ENCODE assay signal across 1 cellular context in the genomic region with DNA sequence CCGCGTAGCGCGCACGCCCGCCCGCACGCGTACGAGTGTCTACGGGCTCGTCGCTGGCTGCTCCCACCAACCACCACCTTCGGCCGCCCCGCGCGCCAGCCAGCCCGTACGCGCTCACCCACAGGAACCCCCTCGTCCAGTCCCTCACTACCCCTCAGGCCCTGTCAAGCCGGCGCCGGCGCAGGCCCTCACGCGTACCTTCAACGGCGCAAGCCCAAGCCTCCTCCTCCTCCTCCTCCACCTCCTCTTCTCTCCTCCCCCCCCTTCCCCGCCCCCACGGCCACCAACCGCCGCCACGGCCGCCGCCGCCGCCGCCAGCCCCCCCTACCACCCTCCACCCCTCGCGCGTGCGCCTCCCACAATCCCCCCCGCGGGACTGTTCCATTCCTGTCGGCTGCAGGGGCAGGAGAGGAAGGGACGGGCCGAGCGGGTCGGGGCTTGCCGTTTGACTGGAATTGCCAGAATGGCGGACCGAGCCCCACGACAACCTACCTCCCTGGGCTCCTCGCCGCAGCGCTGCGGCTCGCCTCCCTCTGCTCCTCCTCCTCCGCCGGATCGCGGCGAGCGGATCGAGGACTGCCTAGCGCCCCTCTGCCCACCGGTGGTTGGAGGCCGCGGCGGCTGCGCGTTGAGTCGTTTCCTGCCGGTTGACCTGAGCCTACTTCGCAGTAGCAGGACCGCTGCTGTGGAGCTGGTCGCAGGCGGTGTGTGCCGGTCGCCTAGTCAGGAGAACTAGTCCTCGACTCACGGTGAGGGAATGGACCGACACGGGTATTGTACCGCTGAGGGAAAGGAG.
TF ChIP-seq lines count a peak whose summit lies in the region.

A gene with protein sequence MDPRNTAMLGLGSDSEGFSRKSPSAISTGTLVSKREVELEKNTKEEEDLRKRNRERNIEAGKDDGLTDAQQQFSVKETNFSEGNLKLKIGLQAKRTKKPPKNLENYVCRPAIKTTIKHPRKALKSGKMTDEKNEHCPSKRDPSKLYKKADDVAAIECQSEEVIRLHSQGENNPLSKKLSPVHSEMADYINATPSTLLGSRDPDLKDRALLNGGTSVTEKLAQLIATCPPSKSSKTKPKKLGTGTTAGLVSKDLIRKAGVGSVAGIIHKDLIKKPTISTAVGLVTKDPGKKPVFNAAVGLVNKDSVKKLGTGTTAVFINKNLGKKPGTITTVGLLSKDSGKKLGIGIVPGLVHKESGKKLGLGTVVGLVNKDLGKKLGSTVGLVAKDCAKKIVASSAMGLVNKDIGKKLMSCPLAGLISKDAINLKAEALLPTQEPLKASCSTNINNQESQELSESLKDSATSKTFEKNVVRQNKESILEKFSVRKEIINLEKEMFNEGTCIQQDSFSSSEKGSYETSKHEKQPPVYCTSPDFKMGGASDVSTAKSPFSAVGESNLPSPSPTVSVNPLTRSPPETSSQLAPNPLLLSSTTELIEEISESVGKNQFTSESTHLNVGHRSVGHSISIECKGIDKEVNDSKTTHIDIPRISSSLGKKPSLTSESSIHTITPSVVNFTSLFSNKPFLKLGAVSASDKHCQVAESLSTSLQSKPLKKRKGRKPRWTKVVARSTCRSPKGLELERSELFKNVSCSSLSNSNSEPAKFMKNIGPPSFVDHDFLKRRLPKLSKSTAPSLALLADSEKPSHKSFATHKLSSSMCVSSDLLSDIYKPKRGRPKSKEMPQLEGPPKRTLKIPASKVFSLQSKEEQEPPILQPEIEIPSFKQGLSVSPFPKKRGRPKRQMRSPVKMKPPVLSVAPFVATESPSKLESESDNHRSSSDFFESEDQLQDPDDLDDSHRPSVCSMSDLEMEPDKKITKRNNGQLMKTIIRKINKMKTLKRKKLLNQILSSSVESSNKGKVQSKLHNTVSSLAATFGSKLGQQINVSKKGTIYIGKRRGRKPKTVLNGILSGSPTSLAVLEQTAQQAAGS (N-terminal part only) (minus strand): TSS at position 223 of the 796 bp plus-strand sequence. CDS start 41,284 bp downstream, outside the sequence.

TF ChIP-seq in K562, 482 proteins besides CTCF, POLR2A, EP300 and RAD21 (continued from another document and continues in another):
- 0 out of 2 replicates have a peak, but pooled peaks have one; percentile 14 for TF ChIP-seq JUN (IDR thresholded peaks at IDR 0.05; ENCODE audit: borderline replicate concordance, low read depth, low read length)
- peak; percentile 80 for TF ChIP-seq JUN (CRISPR knock-in tag; IDR thresholded peaks at IDR 0.05; ENCODE audit: borderline replicate concordance)
- TF ChIP-seq NBN (IDR thresholded peaks at IDR 0.05; ENCODE audit: low read depth), result peak; percentile 70; the same call in 1 of the 2 replicates
- TF ChIP-seq, protein P1, sequence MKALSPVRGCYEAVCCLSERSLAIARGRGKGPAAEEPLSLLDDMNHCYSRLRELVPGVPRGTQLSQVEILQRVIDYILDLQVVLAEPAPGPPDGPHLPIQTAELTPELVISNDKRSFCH (CRISPR knock-in tag; IDR thresholded peaks at IDR 0.05), result no peak
- TF ChIP-seq, protein P1 (tag; IDR thresholded peaks at IDR 0.05), result 0 out of 2 replicates have a peak, but pooled peaks have one; percentile 41
- TF ChIP-seq, protein P2, sequence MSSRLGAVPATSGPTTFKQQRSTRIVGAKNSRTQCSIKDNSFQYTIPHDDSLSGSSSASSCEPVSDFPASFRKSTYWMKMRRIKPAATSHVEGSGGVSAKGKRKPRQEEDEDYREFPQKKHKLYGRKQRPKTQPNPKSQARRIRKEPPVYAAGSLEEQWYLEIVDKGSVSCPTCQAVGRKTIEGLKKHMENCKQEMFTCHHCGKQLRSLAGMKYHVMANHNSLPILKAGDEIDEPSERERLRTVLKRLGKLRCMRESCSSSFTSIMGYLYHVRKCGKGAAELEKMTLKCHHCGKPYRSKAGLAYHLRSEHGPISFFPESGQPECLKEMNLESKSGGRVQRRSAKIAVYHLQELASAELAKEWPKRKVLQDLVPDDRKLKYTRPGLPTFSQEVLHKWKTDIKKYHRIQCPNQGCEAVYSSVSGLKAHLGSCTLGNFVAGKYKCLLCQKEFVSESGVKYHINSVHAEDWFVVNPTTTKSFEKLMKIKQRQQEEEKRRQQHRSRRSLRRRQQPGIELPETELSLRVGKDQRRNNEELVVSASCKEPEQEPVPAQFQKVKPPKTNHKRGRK (tag; IDR thresholded peaks at IDR 0.05), result no peak
- no peak for TF ChIP-seq EWSR1 (IDR thresholded peaks at IDR 0.05; ENCODE audit: borderline replicate concordance, low read depth, partially characterized antibody)
- TF ChIP-seq NR2F6 (CRISPR knock-in tag; IDR thresholded peaks at IDR 0.05), result no peak
- TF ChIP-seq TCF3 (CRISPR knock-in tag; IDR thresholded peaks at IDR 0.05), result no peak; the same call in 1 of the 2 replicates
- no peak for TF ChIP-seq CHD4 (IDR thresholded peaks at IDR 0.05; ENCODE audit: insufficient read depth, insufficient replicate concordance, low read depth, low read length, poor library complexity, severe bottlenecking)
- TF ChIP-seq ZKSCAN1 (IDR thresholded peaks at IDR 0.05; ENCODE audit: low read depth, low read length), result peak; percentile 59; the same call in 1 of the 2 replicates
- TF ChIP-seq ZNF232 (CRISPR knock-in tag; IDR thresholded peaks at IDR 0.05), result peak; percentile 83; the same call in 1 of the 2 replicates
- TF ChIP-seq OTX1 (CRISPR knock-in tag; IDR thresholded peaks at IDR 0.05), result peak; percentile 89
- TF ChIP-seq ZNF280A (IDR thresholded peaks at IDR 0.05; ENCODE audit: low read depth, partially characterized antibody), result no peak
- peak; percentile 95 for TF ChIP-seq POLR2AphosphoS5 (IDR thresholded peaks at IDR 0.05; ENCODE audit: control insufficient read depth, insufficient read depth, low read depth, low read length)
- no peak for TF ChIP-seq MYBL2 (IDR thresholded peaks at IDR 0.05; ENCODE audit: low read depth)
- TF ChIP-seq MYBL2 (CRISPR knock-in tag; IDR thresholded peaks at IDR 0.05; ENCODE audit: borderline replicate concordance), result no peak
- TF ChIP-seq ZNF780A (CRISPR knock-in tag; IDR thresholded peaks at IDR 0.05), result no peak
- TF ChIP-seq BACH1 (tag; IDR thresholded peaks at IDR 0.05), result no peak
- TF ChIP-seq RBM39 (optimal IDR thresholded peaks at IDR 0.05; ENCODE audit: low read depth, low read length), result peak; percentile 84
- peak; percentile 88 for TF ChIP-seq HMBOX1 (IDR thresholded peaks at IDR 0.05)
- peak in 1 of 2 experiments; percentile 69; a peak in 1 of 4 replicates for TF ChIP-seq ZNF639 (CRISPR knock-in tag; conservative IDR thresholded peaks at IDR 0.05 in 1 of 2, IDR thresholded peaks at IDR 0.05 in 1 of 2)
- no peak for TF ChIP-seq BDP1 (IDR thresholded peaks at IDR 0.05; ENCODE audit: insufficient read depth, insufficient read length)
- TF ChIP-seq, protein P3, sequence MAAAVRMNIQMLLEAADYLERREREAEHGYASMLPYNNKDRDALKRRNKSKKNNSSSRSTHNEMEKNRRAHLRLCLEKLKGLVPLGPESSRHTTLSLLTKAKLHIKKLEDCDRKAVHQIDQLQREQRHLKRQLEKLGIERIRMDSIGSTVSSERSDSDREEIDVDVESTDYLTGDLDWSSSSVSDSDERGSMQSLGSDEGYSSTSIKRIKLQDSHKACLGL (CRISPR knock-in tag; IDR thresholded peaks at IDR 0.05; ENCODE audit: borderline replicate concordance, poor library complexity, severe bottlenecking), result no peak
- peak; percentile 72 for TF ChIP-seq RBM22 (IDR thresholded peaks at IDR 0.05; ENCODE audit: low read depth, low read length, poor library complexity, severe bottlenecking)
- TF ChIP-seq, protein P4, sequence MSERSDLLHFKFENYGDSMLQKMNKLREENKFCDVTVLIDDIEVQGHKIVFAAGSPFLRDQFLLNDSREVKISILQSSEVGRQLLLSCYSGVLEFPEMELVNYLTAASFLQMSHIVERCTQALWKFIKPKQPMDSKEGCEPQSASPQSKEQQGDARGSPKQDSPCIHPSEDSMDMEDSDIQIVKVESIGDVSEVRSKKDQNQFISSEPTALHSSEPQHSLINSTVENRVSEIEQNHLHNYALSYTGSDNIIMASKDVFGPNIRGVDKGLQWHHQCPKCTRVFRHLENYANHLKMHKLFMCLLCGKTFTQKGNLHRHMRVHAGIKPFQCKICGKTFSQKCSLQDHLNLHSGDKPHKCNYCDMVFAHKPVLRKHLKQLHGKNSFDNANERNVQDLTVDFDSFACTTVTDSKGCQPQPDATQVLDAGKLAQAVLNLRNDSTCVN (CRISPR knock-in tag; IDR thresholded peaks at IDR 0.05), result peak; percentile 54; the same call in 1 of the 2 replicates
- peak; percentile 67 to 100 for TF ChIP-seq NONO (IDR thresholded peaks at IDR 0.05; ENCODE audit: low read depth in 2 of 2, low read length in 1 of 2)
- peak; percentile 56; the same call in 1 of the 2 replicates for TF ChIP-seq BCOR (IDR thresholded peaks at IDR 0.05)
- peak; percentile 96; the same call in 1 of the 2 replicates for TF ChIP-seq MBD2 (IDR thresholded peaks at IDR 0.05; ENCODE audit: borderline replicate concordance, low read depth)
- peak; percentile 99 for TF ChIP-seq TOE1 (IDR thresholded peaks at IDR 0.05; ENCODE audit: borderline replicate concordance)
- TF ChIP-seq TOE1 (CRISPR knock-in tag; IDR thresholded peaks at IDR 0.05; ENCODE audit: borderline replicate concordance, low read depth), result 0 out of 2 replicates have a peak, but pooled peaks have one; percentile 42
- TF ChIP-seq FUS (optimal IDR thresholded peaks at IDR 0.05; ENCODE audit: low read depth, low read length), result no peak
- TF ChIP-seq, protein P5, sequence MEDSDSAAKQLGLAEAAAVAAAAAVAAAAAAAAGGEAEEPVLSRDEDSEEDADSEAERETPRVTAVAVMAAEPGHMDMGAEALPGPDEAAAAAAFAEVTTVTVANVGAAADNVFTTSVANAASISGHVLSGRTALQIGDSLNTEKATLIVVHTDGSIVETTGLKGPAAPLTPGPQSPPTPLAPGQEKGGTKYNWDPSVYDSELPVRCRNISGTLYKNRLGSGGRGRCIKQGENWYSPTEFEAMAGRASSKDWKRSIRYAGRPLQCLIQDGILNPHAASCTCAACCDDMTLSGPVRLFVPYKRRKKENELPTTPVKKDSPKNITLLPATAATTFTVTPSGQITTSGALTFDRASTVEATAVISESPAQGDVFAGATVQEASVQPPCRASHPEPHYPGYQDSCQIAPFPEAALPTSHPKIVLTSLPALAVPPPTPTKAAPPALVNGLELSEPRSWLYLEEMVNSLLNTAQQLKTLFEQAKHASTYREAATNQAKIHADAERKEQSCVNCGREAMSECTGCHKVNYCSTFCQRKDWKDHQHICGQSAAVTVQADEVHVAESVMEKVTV (CRISPR knock-in tag; IDR thresholded peaks at IDR 0.05), result 0 out of 2 replicates have a peak, but pooled peaks have one; percentile 19
- no peak for TF ChIP-seq ZNF696 (CRISPR knock-in tag; conservative IDR thresholded peaks at IDR 0.05)
- no peak for TF ChIP-seq IRF2 (CRISPR knock-in tag; IDR thresholded peaks at IDR 0.05)
- TF ChIP-seq, protein P6, sequence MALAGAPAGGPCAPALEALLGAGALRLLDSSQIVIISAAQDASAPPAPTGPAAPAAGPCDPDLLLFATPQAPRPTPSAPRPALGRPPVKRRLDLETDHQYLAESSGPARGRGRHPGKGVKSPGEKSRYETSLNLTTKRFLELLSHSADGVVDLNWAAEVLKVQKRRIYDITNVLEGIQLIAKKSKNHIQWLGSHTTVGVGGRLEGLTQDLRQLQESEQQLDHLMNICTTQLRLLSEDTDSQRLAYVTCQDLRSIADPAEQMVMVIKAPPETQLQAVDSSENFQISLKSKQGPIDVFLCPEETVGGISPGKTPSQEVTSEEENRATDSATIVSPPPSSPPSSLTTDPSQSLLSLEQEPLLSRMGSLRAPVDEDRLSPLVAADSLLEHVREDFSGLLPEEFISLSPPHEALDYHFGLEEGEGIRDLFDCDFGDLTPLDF (CRISPR knock-in tag; IDR thresholded peaks at IDR 0.05), result no peak
- 0 out of 2 replicates have a peak, but pooled peaks have one; percentile 38 for TF ChIP-seq ZNF436 (CRISPR knock-in tag; IDR thresholded peaks at IDR 0.05)
- peak; percentile 80; the same call in 1 of the 2 replicates for TF ChIP-seq ZBED1 (IDR thresholded peaks at IDR 0.05)
- 0 out of 2 replicates have a peak, but pooled peaks have one; percentile 16 for TF ChIP-seq NCOA1 (IDR thresholded peaks at IDR 0.05; ENCODE audit: low read depth)
- TF ChIP-seq YBX1 (IDR thresholded peaks at IDR 0.05), result no peak
- TF ChIP-seq NFE2 (IDR thresholded peaks at IDR 0.05; ENCODE audit: low read depth), result no peak
- peak; percentile 61; the same call in 1 of the 2 replicates for TF ChIP-seq NR2C2 (CRISPR knock-in tag; IDR thresholded peaks at IDR 0.05)
- peak; percentile 83 for TF ChIP-seq NR2C2 (tag; IDR thresholded peaks at IDR 0.05)
- peak; percentile 67 for TF ChIP-seq ZNF143 (CRISPR knock-in tag; IDR thresholded peaks at IDR 0.05)
